Comparison of ENCODE assay signal across 9 cellular contexts in the genomic region with DNA sequence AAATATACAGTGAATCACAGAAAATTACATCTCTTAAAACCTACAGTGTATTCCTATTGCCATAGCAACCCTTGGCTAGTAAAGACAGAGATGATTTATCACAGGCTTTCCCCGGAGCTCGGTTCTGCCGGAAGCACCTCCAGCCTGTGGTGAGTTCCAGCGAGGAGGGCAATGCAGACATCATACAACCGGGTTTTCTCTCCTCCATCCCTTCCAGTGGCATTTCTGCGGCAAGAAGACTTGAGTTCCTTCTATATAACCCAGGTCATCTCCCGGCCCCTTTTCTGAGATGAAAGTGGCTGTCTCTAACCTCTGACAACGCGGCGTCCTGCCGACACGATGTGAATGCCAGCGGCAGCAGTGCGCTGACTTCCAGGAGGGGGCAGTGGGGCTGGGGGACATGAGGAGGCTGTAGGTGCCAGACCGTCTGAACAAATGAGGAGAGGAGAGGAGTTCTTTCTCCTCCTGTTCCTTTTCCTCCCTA.
DNase-seq lines count a peak whose midpoint lies in the region; ATAC-seq, FAIRE-seq and TF ChIP-seq lines count a peak whose summit lies in the region.
"Had no signal": no experiment of that assay in that cellular context is flagged by ENCODE, and none has a peak within 500 bp of the region (broad histone marks: within the 10 kb centered on the region; RNA-seq: fewer than 3 reads in every experiment).

No MANE protein-coding gene starts in this region.

- peaks cover 10% of the 10 kb centered on the region for H3K4me1 Mint-ChIP-seq in activated T-cell treated with anti-CD3 and anti-CD28 coated beads, Interleukin-2, amount 50 U/mL, for 4 hours (ENCODE audit: low read depth)

- no peaks in the 10 kb centered on the region for H3K9me3 Mint-ChIP-seq in activated T-cell treated with anti-CD3 and anti-CD28 coated beads, Interleukin-2, amount 50 U/mL, for 4 hours

- H3K27me3 Mint-ChIP-seq in activated T-cell treated with anti-CD3 and anti-CD28 coated beads, Interleukin-2, amount 50 U/mL, for 4 hours (ENCODE audit: low read depth) = peaks cover 3% of the 10 kb centered on the region

- FAIRE-seq in urothelium cell line (lab: Jason Lieb, UNC) = peak; percentile 74
- FAIRE-seq: A204.1 had no signal

- H3K4me3 Mint-ChIP-seq in activated T-cell treated with anti-CD3 and anti-CD28 coated beads, Interleukin-2, amount 50 U/mL, for 4 hours = peak overlapping the region; percentile 76

- TF ChIP-seq CTCF in omental fat pad (IDR thresholded peaks at IDR 0.05) = no peak

- ATAC-seq in activated T-cell treated with anti-CD3 and anti-CD28 coated beads, Interleukin-2, amount 50 U/mL, for 4 hours = peak; percentile 82 to 86
- peak; percentile 70 for ATAC-seq in omental fat pad (ENCODE audit: low FRiP score)

- DNase-seq in DMS53 (lab: John Stamatoyannopoulos, UW) (peak; percentile 49), DMS53 treated with DMSO at 0.1 percent for 48 hours (lab: John Stamatoyannopoulos, UW; ENCODE audit: unreplicated experiment) (no peak), NCI-H748 (lab: John Stamatoyannopoulos, UW; ENCODE audit: unreplicated experiment) (peak; percentile 73), fibroblast of peridontal ligament (ENCODE audit: extremely low read depth) (peak; percentile 90), omental fat pad (ENCODE audit: low spot score) (no peak), urothelium cell line (ENCODE audit: low spot score) (peak; percentile 74), NCI-H128 (lab: John Stamatoyannopoulos, UW; ENCODE audit: unreplicated experiment) (no peak)
- peak; percentile 15 for DNase-seq in activated T-cell treated with anti-CD3 and anti-CD28 coated beads, Interleukin-2, amount 50 U/mL, for 4 hours

- no peaks in the 10 kb centered on the region for H3K36me3 Mint-ChIP-seq in activated T-cell treated with anti-CD3 and anti-CD28 coated beads, Interleukin-2, amount 50 U/mL, for 4 hours (ENCODE audit: insufficient read depth)

Comparison
In these comparisons a context has a peak if more than half of its experiments do, and no peak if none do; other contexts are left out.
1. DNase-seq: peak in DMS53 (single experiment), NCI-H748 (single experiment), activated T-cell treated with anti-CD3 and anti-CD28 coated beads, Interleukin-2, amount 50 U/mL, for 4 hours (single experiment), fibroblast of peridontal ligament (single experiment) and urothelium cell line (single experiment); none in DMS53 treated with DMSO at 0.1 percent for 48 hours (single experiment), omental fat pad (single experiment) and NCI-H128 (single experiment).